In genomic region chr9:5629312-5630037, GRCh38 we compare ENCODE assay signal across 8 cellular contexts. TPM values are rescaled to one million over a fixed set of nuclear protein-coding genes. Genes with fewer than 3 reads are reported as not detected.
A peak's percentile ranks its signal among the peaks of the same experiment; 100 is the strongest.
DNase-seq lines count a peak whose midpoint lies in the region; ATAC-seq and TF ChIP-seq lines count a peak whose summit lies in the region.

No MANE protein-coding gene starts in this region.

- no peaks in the 10 kb centered on the region for H3K9me3 ChIP-seq in CD8-positive, alpha-beta T cell (ENCODE audit: low read length)
- H3K9me3 ChIP-seq in HUES48 (ENCODE audit: control insufficient read depth, insufficient read depth, low read length) = no peaks in the 10 kb centered on the region
- no peaks in the 10 kb centered on the region for H3K9me3 ChIP-seq in mammary epithelial cell (replicated peaks; ENCODE audit: insufficient read depth, low read length)
- H3K9me3 ChIP-seq in spleen = no peaks in the 10 kb centered on the region

- peaks cover 90% of the 10 kb centered on the region for H3K79me2 ChIP-seq in mammary epithelial cell (ENCODE audit: insufficient read depth, low read length)

- H3K9ac ChIP-seq in HUES48 (ENCODE audit: low read depth, low read length) (peak overlapping the region; percentile 79), mammary epithelial cell (ENCODE audit: insufficient read depth, low read length) (peak overlapping the region; percentile 67)

- DNase-seq in CD8-positive, alpha-beta T cell = peak in 4 of 7 experiments; percentile 24 to 48 (median 36)
- peak; percentile 28 for DNase-seq in T-helper 9 cell
- DNase-seq in mammary epithelial cell = peak; percentile 58
- peak; percentile 57 for DNase-seq in iris pigment epithelial cell (ENCODE audit: low read depth)
- no peak for DNase-seq in spleen
- DNase-seq in T1000 (lab: John Stamatoyannopoulos, UW) = no peak

- H4K20me1 ChIP-seq in mammary epithelial cell (ENCODE audit: insufficient read depth, low read length) = no peaks in the 10 kb centered on the region

- BruUV-seq in mammary epithelial cell (replicated peaks; lab: Mats Ljungman, UMichigan) = no TSS peak

- WGBS in mammary epithelial cell (ENCODE audit: low coverage, missing lambda C conversion rate) = under 1% methylated on average over 17 of the region's 55 CpGs
- WGBS in spleen, 5 donors = 0 to 1% (median 0%) methylated on average over 18 to 55 of the region's 55 CpGs

- H2AFZ ChIP-seq in mammary epithelial cell (ENCODE audit: low read depth, low read length) = peak overlapping the region; percentile 94

- TF ChIP-seq CTCF in CD8-positive, alpha-beta T cell (IDR thresholded peaks at IDR 0.05) = no peak
- no peak for TF ChIP-seq CTCF in mammary epithelial cell (conservative IDR thresholded peaks at IDR 0.05 in 1 of 2, IDR thresholded peaks at IDR 0.05 in 1 of 2; ENCODE audit: extremely low read depth in 1 of 2, insufficient read depth in 1 of 2, low read depth in 1 of 2, low read length in 2 of 2)
- no peak for TF ChIP-seq CTCF in spleen (IDR thresholded peaks at IDR 0.05 in 8 of 11, conservative IDR thresholded peaks at IDR 0.05 in 3 of 11)

- peaks cover 10% of the 10 kb centered on the region for H3K36me3 Mint-ChIP-seq in CD8-positive, alpha-beta T cell

- peak overlapping the region; percentile 73 for H3K4me3 ChIP-seq in CD8-positive, alpha-beta T cell (ENCODE audit: low read depth, low read length)
- H3K4me3 ChIP-seq in HUES48 (ENCODE audit: low read depth, low read length) (peak overlapping the region; percentile 85), mammary epithelial cell (replicated peaks in 1 of 3; ENCODE audit: insufficient read depth in 1 of 3, low read depth in 2 of 3, low read length in 3 of 3) (peak overlapping the region; percentile 65 to 94 (median 84)), spleen (peak overlapping the region; percentile 76 to 97 (median 84))

- H3K36me3 ChIP-seq in CD8-positive, alpha-beta T cell (ENCODE audit: insufficient read depth, low read length) = no peaks in the 10 kb centered on the region
- H3K36me3 ChIP-seq in HUES48 (ENCODE audit: control insufficient read depth, insufficient read depth, low read length) (no peaks in the 10 kb centered on the region), mammary epithelial cell (ENCODE audit: insufficient read depth, low read length) (no peaks in the 10 kb centered on the region), spleen (no peaks in the 10 kb centered on the region)

- CTCF ChIA-PET in CD8-positive, alpha-beta T cell (lab: Charles Lee) = interaction anchor here (1.3 kb wide), 1 partner anchor 179 kb away, joined by 4 read pairs; the partner anchor contains the start of gene CD274
- CTCF ChIA-PET in mammary epithelial cell (lab: Charles Lee; ENCODE audit: low non-redundant PET) = no interaction called here

- peaks cover 45% of the 10 kb centered on the region for H3K4me1 ChIP-seq in CD8-positive, alpha-beta T cell (ENCODE audit: insufficient read depth, low read length)
- peaks cover 29% of the 10 kb centered on the region for H3K4me1 ChIP-seq in HUES48 (ENCODE audit: control insufficient read depth, insufficient read depth, low read length)
- H3K4me1 ChIP-seq in mammary epithelial cell (ENCODE audit: insufficient read depth, low read length) = peaks cover 25% of the 10 kb centered on the region
- H3K4me1 ChIP-seq in spleen = peaks cover 34 to 84% (median 68%) of the 10 kb centered on the region in 6 donors

- dilution Hi-C loops in mammary epithelial cell (cut with HindIII; ENCODE audit: low sequenced_read_pairs) = no loop called here

- POLR2A ChIA-PET in CD8-positive, alpha-beta T cell (lab: Charles Lee) = interaction anchor here (0.6 to 3.1 kb wide), 12 partner anchors 13 to 783 kb away, joined by 3 to 17 read pairs (median 4); partner anchors contain the start of genes CD274, JAK2, PLGRKT and UHRF2

- intact Hi-C loops in CD8-positive, alpha-beta T cell (cut with DNase I, micrococcal nuclease) = loop anchor here (1.0 to 10.0 kb wide), 18 partner anchors 21 to 1127 kb away; partner anchors contain the start of genes JAK2 (in 2 of the 2), CDC37L1 (in 1 of the 2), ERMP1 (in 1 of the 2) and KDM4C (in 1 of the 2)
- intact Hi-C loops in mammary epithelial cell (cut with micrococcal nuclease) = loop anchor here (1.0 kb wide), 1 partner anchor 86 kb away; no protein-coding TSS in a partner anchor
- intact Hi-C loops in spleen (cut with DNase I; ENCODE audit: low total_unique reads) = loop anchor here (10.0 kb wide), 1 partner anchor 195 kb away; no protein-coding TSS in a partner anchor

- H3K4me2 ChIP-seq in mammary epithelial cell (ENCODE audit: insufficient read depth, low read depth, low read length) = peak overlapping the region; percentile 83

- H3K4me3 Mint-ChIP-seq in CD8-positive, alpha-beta T cell = peak overlapping the region; percentile 98

- H3K27ac Mint-ChIP-seq in CD8-positive, alpha-beta T cell = peak overlapping the region; percentile 94

- H3K27me3 ChIP-seq in CD8-positive, alpha-beta T cell (ENCODE audit: insufficient read depth, low read length) = no peaks in the 10 kb centered on the region
- H3K27me3 ChIP-seq in HUES48 (ENCODE audit: control insufficient read depth, insufficient read depth, low read length) = no peaks in the 10 kb centered on the region
- H3K27me3 ChIP-seq in mammary epithelial cell (ENCODE audit: insufficient read depth, low read length) = no peaks in the 10 kb centered on the region
- H3K27me3 ChIP-seq in spleen (replicated peaks in 1 of 7) = no peaks in the 10 kb centered on the region

- H3K4me1 Mint-ChIP-seq in CD8-positive, alpha-beta T cell (ENCODE audit: low read depth) = peaks cover 63% of the 10 kb centered on the region

- peak; percentile 12 for ATAC-seq in CD8-positive, alpha-beta T cell
- ATAC-seq in GM19455 (IDR thresholded peaks at IDR 0.05; ENCODE audit: unreplicated experiment) = peak; percentile 22

- no peaks in the 10 kb centered on the region for H3K9me3 Mint-ChIP-seq in CD8-positive, alpha-beta T cell

- no peak for TF ChIP-seq POLR2A in spleen (IDR thresholded peaks at IDR 0.05)

- in situ Hi-C loops in mammary epithelial cell (cut with MboI; ENCODE audit: low sequenced_read_pairs in 2 of 2) = no loop called here

- no peaks in the 10 kb centered on the region for H3K27me3 Mint-ChIP-seq in CD8-positive, alpha-beta T cell (ENCODE audit: low read depth)

- peak overlapping the region; percentile 84 for H3K27ac ChIP-seq in CD8-positive, alpha-beta T cell (ENCODE audit: low read depth, low read length)
- H3K27ac ChIP-seq in HUES48 (ENCODE audit: low read depth, low read length) (peak overlapping the region; percentile 93), mammary epithelial cell (ENCODE audit: insufficient read depth, low read depth, low read length) (peak overlapping the region; percentile 84), spleen (peak overlapping the region; percentile 95 to 99 (median 96))

RNA-seq across cellular contexts. Expression of gene RIC1, which starts 0.6 kb away (rescaled TPM):
- total RNA-seq in CD8-positive, alpha-beta T cell = 10 to 100 TPM; 17.0 to 17.4 TPM
- total RNA-seq in mammary epithelial cell (10 to 100 TPM; 23.0 to 46.3 TPM), spleen (10 to 100 TPM; 33.1 to 68.7 (median 37.2) TPM)
- polyA plus RNA-seq in mammary epithelial cell (13.7 TPM), spleen (1 to 10 TPM; 4.9 to 6.0 (median 5.2) TPM)
- polyA minus RNA-seq in mammary epithelial cell = 46.6 TPM

Comparison
In these comparisons a context has a peak if more than half of its experiments do, and no peak if none do; other contexts are left out.
1. DNase-seq: peak in CD8-positive, alpha-beta T cell (4 of 7), T-helper 9 cell (single experiment), mammary epithelial cell (single experiment) and iris pigment epithelial cell (single experiment); none in spleen (single experiment) and T1000 (single experiment).
2. Peak in every context shown above with its lines, with median percentiles within 50 percentile points of each other: H3K27ac ChIP-seq and H3K4me3 ChIP-seq.